In the genomic region with DNA sequence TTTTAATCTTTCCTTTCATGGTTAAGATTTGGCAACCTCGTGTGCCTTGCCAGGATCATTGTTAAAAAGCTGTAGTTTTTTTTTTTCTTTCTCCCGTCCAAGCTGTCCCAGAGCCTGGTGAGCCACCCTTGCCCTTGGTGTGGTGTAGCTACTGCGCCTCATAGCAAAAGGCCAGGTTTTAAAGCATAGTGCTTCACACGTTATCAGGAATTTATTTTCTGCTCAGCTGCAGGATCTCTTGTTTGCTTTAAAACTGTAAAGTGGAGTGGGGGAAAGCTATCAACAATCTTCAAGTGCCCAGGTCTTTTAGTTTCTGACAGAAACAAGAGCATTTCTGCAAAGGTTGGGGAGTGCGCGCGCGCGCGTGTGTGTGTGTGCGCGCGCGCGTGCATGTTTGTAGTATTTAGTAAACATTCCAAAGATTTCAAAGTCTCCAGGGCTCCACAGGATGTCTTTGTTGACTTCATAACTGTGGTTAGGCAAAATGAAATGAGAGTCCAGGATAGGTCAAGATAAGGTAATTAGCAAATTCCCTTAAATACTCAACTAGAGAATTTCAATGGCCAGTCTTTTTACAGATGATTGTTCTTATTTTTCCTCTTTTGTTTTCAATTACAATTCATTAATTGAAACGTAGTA, we compare ENCODE assay signal across 12 cellular contexts. TPM values are rescaled to one million over a fixed set of nuclear protein-coding genes. Genes with fewer than 3 reads are reported as not detected.
DNase-seq lines count a peak whose midpoint lies in the region; ATAC-seq, FAIRE-seq and TF ChIP-seq lines count a peak whose summit lies in the region.
"Had no signal": no experiment of that assay in that cellular context is flagged by ENCODE, and none has a peak within 500 bp of the region (broad histone marks: within the 10 kb centered on the region; RNA-seq: fewer than 3 reads in every experiment).

No MANE protein-coding gene starts in this region.

- peak overlapping the region; percentile 37; the same call in 1 of the 2 replicates for H3K9ac ChIP-seq in HUES48 (ENCODE audit: low read depth, low read length)

- no peak overlapping the region for H3K4me3 ChIP-seq in AG09309 (ENCODE audit: control insufficient read depth, low read depth, low read length)
- peak overlapping the region; percentile 48 for H3K4me3 ChIP-seq in HUES48 (ENCODE audit: low read depth, low read length)

- ATAC-seq in GM18511 (IDR thresholded peaks at IDR 0.05; ENCODE audit: unreplicated experiment) (no peak), HG02623 (IDR thresholded peaks at IDR 0.05; ENCODE audit: unreplicated experiment) (no peak), GM18519 (IDR thresholded peaks at IDR 0.05; ENCODE audit: low FRiP score, unreplicated experiment) (no peak)
- ATAC-seq: activated CD8-positive, alpha-beta T cell treated with anti-CD3 and anti-CD28 coated beads for 36 hours; esophagus mucosa had no signal

- H3K9me3 ChIP-seq in HUES48 (ENCODE audit: control insufficient read depth, insufficient read depth, low read length) = no peaks in the 10 kb centered on the region

- H3K36me3 ChIP-seq in HUES48 (ENCODE audit: control insufficient read depth, insufficient read depth, low read length) = no peaks in the 10 kb centered on the region

- peaks cover 60% of the 10 kb centered on the region for H3K4me1 ChIP-seq in HUES48 (ENCODE audit: control insufficient read depth, insufficient read depth, low read length)

- no peak for TF ChIP-seq POLR2A in GM12891 (IDR thresholded peaks at IDR 0.05; ENCODE audit: low read depth, low read length)

- TF ChIP-seq CTCF in AG09309 (IDR thresholded peaks at IDR 0.05; ENCODE audit: control insufficient read depth, insufficient read depth, low read depth, low read length, missing control alignments) = no peak

- DNase-seq in AG09309 (ENCODE audit: low read depth) (peak; percentile 3), astrocyte of the hippocampus (ENCODE audit: low read depth, low spot score) (peak; percentile 93), kidney tubule cell (ENCODE audit: low spot score) (peak; percentile 25), GM12891 (ENCODE audit: insufficient read length, low spot score) (no peak)
- DNase-seq: activated CD8-positive, alpha-beta T cell treated with anti-CD3 and anti-CD28 coated beads for 36 hours; NCI-H1092 treated with DMSO at 0.1 percent for 48 hours had no signal

- no peaks in the 10 kb centered on the region; the same call in 1 of the 2 replicates for H3K27me3 ChIP-seq in HUES48 (ENCODE audit: control insufficient read depth, insufficient read depth, low read length)

- no peak for FAIRE-seq in GM12891 (lab: Jason Lieb, UNC)
- FAIRE-seq: GM18507 had no signal

- peak overlapping the region; percentile 72 for H3K27ac ChIP-seq in HUES48 (ENCODE audit: low read depth, low read length)

TF ChIP-seq in GM12891, 5 proteins besides CTCF, POLR2A, EP300 and RAD21:
- TF ChIP-seq PAX5 (IDR thresholded peaks at IDR 0.05; ENCODE audit: insufficient read depth, low read length, severe bottlenecking) (no peak), TAF1 (IDR thresholded peaks at IDR 0.05; ENCODE audit: low read depth, low read length) (no peak), POU2F2 (IDR thresholded peaks at IDR 0.05; ENCODE audit: low read depth, low read length) (no peak), POLR2AphosphoS5 (IDR thresholded peaks at IDR 0.05; ENCODE audit: low read depth, low read length) (no peak), SPI1 (IDR thresholded peaks at IDR 0.05; ENCODE audit: low read depth, low read length) (no peak)
TF ChIP-seq in GM12891: peak in this region for 0.

RNA-seq across cellular contexts. Expression of a gene that starts 45.5 kb away (rescaled TPM):
- not detected for polyA plus RNA-seq in GM12891 (2012; ENCODE audit: low read depth, missing spikeins)
